ENCODE assay signal across 21 cellular contexts in genomic region chr7:44805950-44806349, GRCh38. TPM values are rescaled to one million over a fixed set of nuclear protein-coding genes. Genes with fewer than 3 reads are reported as not detected.
A peak's percentile ranks its signal among the peaks of the same experiment; 100 is the strongest.
DNase-seq lines count a peak whose midpoint lies in the region; ATAC-seq and TF ChIP-seq lines count a peak whose summit lies in the region.
"Had no signal": no experiment of that assay in that cellular context is flagged by ENCODE, and none has a peak within 500 bp of the region (broad histone marks: within the 10 kb centered on the region; RNA-seq: fewer than 3 reads in every experiment).

No MANE protein-coding gene starts in this region.

- H3K9ac ChIP-seq in Karpas-422 (ENCODE audit: low read length) = no peak overlapping the region
- H3K9ac ChIP-seq: neural progenitor cell had no signal

- peaks cover 10% of the 10 kb centered on the region for H3K4me1 Mint-ChIP-seq in stimulated activated effector memory CD8-positive, alpha-beta T cell treated with anti-CD3 and anti-CD28 coated beads, Interleukin-12 subunit alpha, Interleukin-12 subunit beta, amount 100 ng/mL, for 72 hours
- H3K4me1 Mint-ChIP-seq: neural progenitor cell had no signal

- H3K36me3 ChIP-seq in Karpas-422 (ENCODE audit: insufficient read depth, low read length) (peaks cover 18% of the 10 kb centered on the region), RWPE2 (ENCODE audit: low read depth) (peaks cover 26% of the 10 kb centered on the region)
- H3K36me3 ChIP-seq: neural progenitor cell had no signal

- H3K4me1 ChIP-seq in Karpas-422 (ENCODE audit: low read length) (no peaks in the 10 kb centered on the region), RWPE2 (ENCODE audit: insufficient read depth, poor library complexity, severe bottlenecking) (peaks cover 8% of the 10 kb centered on the region)
- H3K4me1 ChIP-seq: neural progenitor cell, suprapubic skin had no signal

- H3K27me3 ChIP-seq in Karpas-422 (ENCODE audit: low read length) = no peaks in the 10 kb centered on the region
- H3K27me3 ChIP-seq in RWPE2 (ENCODE audit: insufficient read depth, poor library complexity, severe bottlenecking) = no peaks in the 10 kb centered on the region
- H3K27me3 ChIP-seq: neural progenitor cell, spleen, suprapubic skin had no signal

- H3K9me3 Mint-ChIP-seq in activated naive CD4-positive, alpha-beta T cell treated with anti-CD3 and anti-CD28 coated beads, Interleukin-2, amount 50 U/mL, for 72 hours = no peaks in the 10 kb centered on the region
- H3K9me3 Mint-ChIP-seq in stimulated activated effector memory CD8-positive, alpha-beta T cell treated with anti-CD3 and anti-CD28 coated beads, Interleukin-12 subunit alpha, Interleukin-12 subunit beta, amount 100 ng/mL, for 72 hours = no peaks in the 10 kb centered on the region
- H3K9me3 Mint-ChIP-seq: activated T-helper 2 cell treated with anti-CD3 and anti-CD28 coated beads, Interferon-gamma antibody, Interleukin-2, Interleukin-4, amounts not matched to agents 10 μg/mL and 5 μg/mL and 100 μg/mL, durations not matched to agents 14 hours and 24 hours and 36 hours; IgD-negative memory B cell; memory B cell; neural progenitor cell; T-helper 2 cell treated with Interferon-gamma antibody and Interleukin-4, amounts not matched to agents 5 μg/mL and 100 μg/mL, for 36 hours had no signal

- H3K9me2 ChIP-seq in Karpas-422 (replicated peaks; ENCODE audit: insufficient read depth, low read length) = no peaks in the 10 kb centered on the region

- DNase-seq in activated naive CD4-positive, alpha-beta T cell treated with anti-CD3 and anti-CD28 coated beads, Interleukin-2, amount 50 U/mL, for 72 hours (ENCODE audit: low spot score in 2 of 2) = no peak
- DNase-seq in activated naive CD4-positive, alpha-beta T cell treated with anti-CD3 and anti-CD28 coated beads, Interleukin-2, amount 50 U/mL, for 16 hours = no peak
- DNase-seq in Karpas-422 = peak; percentile 49
- DNase-seq in RWPE2 (ENCODE audit: low spot score) = no peak
- no peak for DNase-seq in stimulated activated effector memory CD8-positive, alpha-beta T cell treated with anti-CD3 and anti-CD28 coated beads, Interleukin-12 subunit alpha, Interleukin-12 subunit beta, amount 100 ng/mL, for 72 hours (ENCODE audit: low spot score in 2 of 2)
- no peak for DNase-seq in NCI-H1048 (lab: John Stamatoyannopoulos, UW)
- DNase-seq: activated CD4-positive, alpha-beta T cell treated with anti-CD3 and anti-CD28 coated beads, Interleukin-2, amount 50 U/mL, for 1 hour; H7; NCI-H1105; NCI-H187 treated with DMSO at 0.1 percent for 48 hours; NCI-H2227 treated with DMSO at 0.1 percent for 48 hours; posterior cingulate gyrus; right cardiac atrium had no signal

- H2AFZ ChIP-seq in Karpas-422 (ENCODE audit: low read length) = no peak overlapping the region
- H2AFZ ChIP-seq: neural progenitor cell had no signal

- H3K9me3 ChIP-seq in Karpas-422 (ENCODE audit: low read length) (no peaks in the 10 kb centered on the region), RWPE2 (ENCODE audit: severe bottlenecking) (no peaks in the 10 kb centered on the region)
- H3K9me3 ChIP-seq: spleen, suprapubic skin had no signal

- peak overlapping the region; percentile 50 to 69 for H3K27ac Mint-ChIP-seq in activated naive CD4-positive, alpha-beta T cell treated with anti-CD3 and anti-CD28 coated beads, Interleukin-2, amount 50 U/mL, for 72 hours
- peak overlapping the region; percentile 48 for H3K27ac Mint-ChIP-seq in stimulated activated effector memory CD8-positive, alpha-beta T cell treated with anti-CD3 and anti-CD28 coated beads, Interleukin-12 subunit alpha, Interleukin-12 subunit beta, amount 100 ng/mL, for 72 hours
- H3K27ac Mint-ChIP-seq: activated T-helper 2 cell treated with anti-CD3 and anti-CD28 coated beads, Interferon-gamma antibody, Interleukin-2, Interleukin-4, amounts not matched to agents 10 μg/mL and 5 μg/mL and 100 μg/mL, durations not matched to agents 14 hours and 24 hours and 36 hours; memory B cell; neural progenitor cell; T-helper 2 cell treated with Interferon-gamma antibody and Interleukin-4, amounts not matched to agents 5 μg/mL and 100 μg/mL, for 36 hours had no signal

- no peak for ATAC-seq in activated naive CD4-positive, alpha-beta T cell treated with anti-CD3 and anti-CD28 coated beads, Interleukin-2, amount 50 U/mL, for 72 hours
- ATAC-seq in RWPE2 (ENCODE audit: low read depth) (peak; percentile 21; the same call in 1 of the 3 replicates), GM18511 (IDR thresholded peaks at IDR 0.05; ENCODE audit: unreplicated experiment) (no peak)
- peak; percentile 19 for ATAC-seq in stimulated activated effector memory CD8-positive, alpha-beta T cell treated with anti-CD3 and anti-CD28 coated beads, Interleukin-12 subunit alpha, Interleukin-12 subunit beta, amount 100 ng/mL, for 72 hours

- H3K4me3 ChIP-seq in Karpas-422 (ENCODE audit: low read length) (no peak overlapping the region), RWPE2 (ENCODE audit: severe bottlenecking) (no peak overlapping the region)
- H3K4me3 ChIP-seq: neural progenitor cell, spleen, suprapubic skin had no signal

- H3K36me3 Mint-ChIP-seq in activated naive CD4-positive, alpha-beta T cell treated with anti-CD3 and anti-CD28 coated beads, Interleukin-2, amount 50 U/mL, for 72 hours = peaks cover 10 to 16% of the 10 kb centered on the region in 2 donors
- peaks cover 43% of the 10 kb centered on the region for H3K36me3 Mint-ChIP-seq in stimulated activated effector memory CD8-positive, alpha-beta T cell treated with anti-CD3 and anti-CD28 coated beads, Interleukin-12 subunit alpha, Interleukin-12 subunit beta, amount 100 ng/mL, for 72 hours

- H3K4me3 Mint-ChIP-seq in stimulated activated effector memory CD8-positive, alpha-beta T cell treated with anti-CD3 and anti-CD28 coated beads, Interleukin-12 subunit alpha, Interleukin-12 subunit beta, amount 100 ng/mL, for 72 hours = no peak overlapping the region
- H3K4me3 Mint-ChIP-seq: memory B cell; neural progenitor cell; T-helper 2 cell treated with Interferon-gamma antibody and Interleukin-4, amounts not matched to agents 5 μg/mL and 100 μg/mL, for 36 hours had no signal

- H3K79me2 ChIP-seq in Karpas-422 (ENCODE audit: low read length) = no peaks in the 10 kb centered on the region

- no peak overlapping the region for H3K4me2 ChIP-seq in Karpas-422 (ENCODE audit: low read depth, low read length, poor library complexity, severe bottlenecking)
- H3K4me2 ChIP-seq: neural progenitor cell had no signal

- H3K27ac ChIP-seq in Karpas-422 (ENCODE audit: low read length) (no peak overlapping the region), RWPE2 (ENCODE audit: poor library complexity, severe bottlenecking) (peak overlapping the region; percentile 34)
- H3K27ac ChIP-seq: spleen, suprapubic skin had no signal

- H4K20me1 ChIP-seq in Karpas-422 (ENCODE audit: insufficient read depth, low read depth, low read length) = peaks cover 6% of the 10 kb centered on the region

- TF ChIP-seq CTCF in RWPE2 (IDR thresholded peaks at IDR 0.05; ENCODE audit: poor library complexity, severe bottlenecking) = no peak

RNA-seq across cellular contexts. Expression of gene PPIA, which starts 9.5 kb away (rescaled TPM):
- total RNA-seq in activated naive CD4-positive, alpha-beta T cell treated with anti-CD3 and anti-CD28 coated beads, Interleukin-2, amount 50 U/mL, for 72 hours = 1,000 to 10,000 TPM; 2,757 to 2,768 TPM
- 2,370 and 3,564 TPM in 2 replicates for total RNA-seq in Karpas-422 (2014; rRNA removed; shearing (Covaris generic); ENCODE audit: low replicate concordance)

RNA-seq across cellular contexts. Expression of gene H2AZ2, which starts 41.9 kb away (rescaled TPM):
- total RNA-seq in activated naive CD4-positive, alpha-beta T cell treated with anti-CD3 and anti-CD28 coated beads, Interleukin-2, amount 50 U/mL, for 72 hours = 100 to 1,000 TPM; 264 to 330 TPM
- total RNA-seq in Karpas-422 (2014; rRNA removed; shearing (Covaris generic); ENCODE audit: low replicate concordance) = 188 and 202 TPM in 2 replicates

RNA-seq across cellular contexts. Expression of gene ZMIZ2, which starts 57.3 kb away (rescaled TPM):
- 100 to 1,000 TPM; 124 to 176 TPM for total RNA-seq in activated naive CD4-positive, alpha-beta T cell treated with anti-CD3 and anti-CD28 coated beads, Interleukin-2, amount 50 U/mL, for 72 hours
- 16.2 and 19.9 TPM in 2 replicates for total RNA-seq in Karpas-422 (2014; rRNA removed; shearing (Covaris generic); ENCODE audit: low replicate concordance)

Comparison
In these comparisons a context has a peak if more than half of its experiments do, and no peak if none do; other contexts are left out.
1. ATAC-seq: peak in RWPE2 (single experiment) and stimulated activated effector memory CD8-positive, alpha-beta T cell treated with anti-CD3 and anti-CD28 coated beads, Interleukin-12 subunit alpha, Interleukin-12 subunit beta, amount 100 ng/mL, for 72 hours (single experiment); none in activated naive CD4-positive, alpha-beta T cell treated with anti-CD3 and anti-CD28 coated beads, Interleukin-2, amount 50 U/mL, for 72 hours (0 of 2) and GM18511 (single experiment).